Comparison of ENCODE assay signal across 1 cellular context in genomic region chr3:33113772-33114621, GRCh38.
TF ChIP-seq lines count a peak whose summit lies in the region.

TSS of gene CRTAP (plus strand) at chr3:33114014. CDS start at chr3:33114078, 64 bp downstream.

TF ChIP-seq in WTC11, 78 proteins besides CTCF, POLR2A, EP300 and RAD21 (continued from another document):
- TF ChIP-seq, protein P1, sequence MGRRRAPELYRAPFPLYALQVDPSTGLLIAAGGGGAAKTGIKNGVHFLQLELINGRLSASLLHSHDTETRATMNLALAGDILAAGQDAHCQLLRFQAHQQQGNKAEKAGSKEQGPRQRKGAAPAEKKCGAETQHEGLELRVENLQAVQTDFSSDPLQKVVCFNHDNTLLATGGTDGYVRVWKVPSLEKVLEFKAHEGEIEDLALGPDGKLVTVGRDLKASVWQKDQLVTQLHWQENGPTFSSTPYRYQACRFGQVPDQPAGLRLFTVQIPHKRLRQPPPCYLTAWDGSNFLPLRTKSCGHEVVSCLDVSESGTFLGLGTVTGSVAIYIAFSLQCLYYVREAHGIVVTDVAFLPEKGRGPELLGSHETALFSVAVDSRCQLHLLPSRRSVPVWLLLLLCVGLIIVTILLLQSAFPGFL (CRISPR knock-in tag; IDR thresholded peaks at IDR 0.05; ENCODE audit: borderline replicate concordance) = no peak
- TF ChIP-seq OVOL2 (CRISPR knock-in tag; IDR thresholded peaks at IDR 0.05; ENCODE audit: borderline replicate concordance) (no peak), SMAD4 (CRISPR knock-in tag; IDR thresholded peaks at IDR 0.05) (no peak), SOX15 (CRISPR knock-in tag; IDR thresholded peaks at IDR 0.05) (no peak), MYBL2 (CRISPR knock-in tag; IDR thresholded peaks at IDR 0.05) (peak; percentile 84), GRHL2 (CRISPR knock-in tag; IDR thresholded peaks at IDR 0.05; ENCODE audit: insufficient replicate concordance, severe bottlenecking) (no peak), SP1 (CRISPR knock-in tag; conservative IDR thresholded peaks at IDR 0.05) (peak; percentile 81)
- TF ChIP-seq, protein P2, sequence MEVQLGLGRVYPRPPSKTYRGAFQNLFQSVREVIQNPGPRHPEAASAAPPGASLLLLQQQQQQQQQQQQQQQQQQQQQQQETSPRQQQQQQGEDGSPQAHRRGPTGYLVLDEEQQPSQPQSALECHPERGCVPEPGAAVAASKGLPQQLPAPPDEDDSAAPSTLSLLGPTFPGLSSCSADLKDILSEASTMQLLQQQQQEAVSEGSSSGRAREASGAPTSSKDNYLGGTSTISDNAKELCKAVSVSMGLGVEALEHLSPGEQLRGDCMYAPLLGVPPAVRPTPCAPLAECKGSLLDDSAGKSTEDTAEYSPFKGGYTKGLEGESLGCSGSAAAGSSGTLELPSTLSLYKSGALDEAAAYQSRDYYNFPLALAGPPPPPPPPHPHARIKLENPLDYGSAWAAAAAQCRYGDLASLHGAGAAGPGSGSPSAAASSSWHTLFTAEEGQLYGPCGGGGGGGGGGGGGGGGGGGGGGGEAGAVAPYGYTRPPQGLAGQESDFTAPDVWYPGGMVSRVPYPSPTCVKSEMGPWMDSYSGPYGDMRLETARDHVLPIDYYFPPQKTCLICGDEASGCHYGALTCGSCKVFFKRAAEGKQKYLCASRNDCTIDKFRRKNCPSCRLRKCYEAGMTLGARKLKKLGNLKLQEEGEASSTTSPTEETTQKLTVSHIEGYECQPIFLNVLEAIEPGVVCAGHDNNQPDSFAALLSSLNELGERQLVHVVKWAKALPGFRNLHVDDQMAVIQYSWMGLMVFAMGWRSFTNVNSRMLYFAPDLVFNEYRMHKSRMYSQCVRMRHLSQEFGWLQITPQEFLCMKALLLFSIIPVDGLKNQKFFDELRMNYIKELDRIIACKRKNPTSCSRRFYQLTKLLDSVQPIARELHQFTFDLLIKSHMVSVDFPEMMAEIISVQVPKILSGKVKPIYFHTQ (CRISPR knock-in tag; IDR thresholded peaks at IDR 0.05) = no peak
